In the genomic region with DNA sequence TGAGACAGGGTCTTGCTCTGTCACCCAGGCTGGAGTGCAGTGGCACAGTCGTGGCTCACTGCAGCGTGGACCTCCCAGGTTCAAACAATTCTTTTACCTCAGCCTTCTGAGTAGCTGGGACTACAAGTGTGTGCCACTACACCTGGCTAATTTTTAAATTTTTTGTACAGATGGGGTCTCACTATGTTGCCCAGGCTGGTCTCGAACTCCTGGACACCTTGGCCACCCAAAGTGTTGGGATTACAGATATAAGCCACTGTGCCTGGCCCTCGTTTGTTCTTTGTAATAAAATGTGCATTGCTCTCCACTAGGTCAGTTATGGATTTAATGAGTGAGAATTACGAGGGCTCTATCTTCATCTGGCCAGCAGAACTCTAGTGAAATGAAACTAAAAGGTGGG, we compare ENCODE assay signal across 1 cellular context. TPM values are rescaled to one million over a fixed set of nuclear protein-coding genes. Genes with fewer than 3 reads are reported as not detected.
"Had no signal": no experiment of that assay in that cellular context is flagged by ENCODE, and none has a peak within 500 bp of the region (broad histone marks: within the 10 kb centered on the region; RNA-seq: fewer than 3 reads in every experiment).

No MANE protein-coding gene starts in this region.

RNA-seq across cellular contexts. Expression of a gene that starts 24.0 kb away (rescaled TPM):
- total RNA-seq: NCI-H460 had no signal
